ENCODE assay signal across 8 cellular contexts in genomic region chr16:30748634-30749445, GRCh38. TPM values are rescaled to one million over a fixed set of nuclear protein-coding genes. Genes with fewer than 3 reads are reported as not detected.
DNase-seq lines count a peak whose midpoint lies in the region; ATAC-seq and TF ChIP-seq lines count a peak whose summit lies in the region.

No MANE protein-coding gene starts in this region.

- H3K9me3 Mint-ChIP-seq in activated naive CD8-positive, alpha-beta T cell treated with anti-CD3 and anti-CD28 coated beads, Interleukin-2, amount 50 U/mL, for 24 hours = no peaks in the 10 kb centered on the region

- peak overlapping the region; percentile 76 for H3K27ac Mint-ChIP-seq in activated naive CD8-positive, alpha-beta T cell treated with anti-CD3 and anti-CD28 coated beads, Interleukin-2, amount 50 U/mL, for 24 hours

- H3K27me3 Mint-ChIP-seq in activated naive CD8-positive, alpha-beta T cell treated with anti-CD3 and anti-CD28 coated beads, Interleukin-2, amount 50 U/mL, for 24 hours = no peaks in the 10 kb centered on the region

- TF ChIP-seq CTCF in MM.1S (IDR thresholded peaks at IDR 0.05; ENCODE audit: low read length) (no peak), hepatocyte (IDR thresholded peaks at IDR 0.05; ENCODE audit: poor library complexity) (no peak), sigmoid colon (IDR thresholded peaks at IDR 0.05) (no peak)

- DNase-seq in MM.1S (peak; percentile 21), hepatocyte (ENCODE audit: low spot score) (peak; percentile 69), sigmoid colon (peak; percentile 83), middle frontal gyrus (ENCODE audit: extremely low spot score, low spot score) (no peak), DMS153 treated with DMSO at 0.1 percent for 48 hours (lab: John Stamatoyannopoulos, UW; ENCODE audit: unreplicated experiment) (no peak)
- peak; percentile 38 for DNase-seq in activated naive CD8-positive, alpha-beta T cell treated with anti-CD3 and anti-CD28 coated beads, Interleukin-2, amount 50 U/mL, for 24 hours

- peak overlapping the region; percentile 85 for H3K4me3 Mint-ChIP-seq in activated naive CD8-positive, alpha-beta T cell treated with anti-CD3 and anti-CD28 coated beads, Interleukin-2, amount 50 U/mL, for 24 hours

- H2AFZ ChIP-seq in MM.1S (ENCODE audit: low read length) = no peak overlapping the region
- no peak overlapping the region for H2AFZ ChIP-seq in hepatocyte

- H3K79me2 ChIP-seq in MM.1S (ENCODE audit: low read length) (peaks cover 24% of the 10 kb centered on the region), hepatocyte (peaks cover 17% of the 10 kb centered on the region)

- H3K4me3 ChIP-seq in BLaER1 treated with 17β-estradiol and CSF1 and Interleukin-3, amounts not matched to agents 10 nM and 100 nM = peak overlapping the region; percentile 57 to 83 (median 69)
- H3K4me3 ChIP-seq in MM.1S (ENCODE audit: low read length) (peak overlapping the region; percentile 68), hepatocyte (peak overlapping the region; percentile 35), sigmoid colon (peak overlapping the region; percentile 79 to 99 (median 93))

- WGBS in hepatocyte (ENCODE audit: low lambda C conversion rate, missing lambda C conversion rate) = 23% methylated on average over 22 of the region's 36 CpGs
- 13 to 17% methylated on average over 36 of the region's 36 CpGs for WGBS in sigmoid colon, 2 donors

- H3K36me3 Mint-ChIP-seq in activated naive CD8-positive, alpha-beta T cell treated with anti-CD3 and anti-CD28 coated beads, Interleukin-2, amount 50 U/mL, for 24 hours (ENCODE audit: low read depth) = peaks cover 14% of the 10 kb centered on the region

- peaks cover 11 to 26% (median 18%) of the 10 kb centered on the region in 10 experiments for H3K4me1 ChIP-seq in BLaER1 treated with 17β-estradiol and CSF1 and Interleukin-3, amounts not matched to agents 10 nM and 100 nM
- H3K4me1 ChIP-seq in MM.1S (ENCODE audit: low read length) (no peaks in the 10 kb centered on the region), hepatocyte (ENCODE audit: insufficient read depth) (peaks cover 4% of the 10 kb centered on the region), sigmoid colon (peaks cover 0 to 27% (median 15%) of the 10 kb centered on the region in 4 donors)

- no peaks in the 10 kb centered on the region for H3K27me3 ChIP-seq in BLaER1 treated with 17β-estradiol and CSF1 and Interleukin-3, amounts not matched to agents 10 nM and 100 nM
- H3K27me3 ChIP-seq in MM.1S (replicated peaks; ENCODE audit: insufficient read depth, low read length) = no peaks in the 10 kb centered on the region
- H3K27me3 ChIP-seq in hepatocyte = no peaks in the 10 kb centered on the region
- H3K27me3 ChIP-seq in sigmoid colon = no peaks in the 10 kb centered on the region

- peaks cover 22% of the 10 kb centered on the region for H3K4me1 Mint-ChIP-seq in activated naive CD8-positive, alpha-beta T cell treated with anti-CD3 and anti-CD28 coated beads, Interleukin-2, amount 50 U/mL, for 24 hours

- peak overlapping the region in 7 of 11 experiments; percentile 62 to 86 (median 77); a peak in 15 of 22 replicates for H3K27ac ChIP-seq in BLaER1 treated with 17β-estradiol and CSF1 and Interleukin-3, amounts not matched to agents 10 nM and 100 nM
- H3K27ac ChIP-seq in MM.1S (ENCODE audit: low read length) = no peak overlapping the region
- peak overlapping the region; percentile 20 for H3K27ac ChIP-seq in hepatocyte
- peak overlapping the region; percentile 78 to 92 (median 84) for H3K27ac ChIP-seq in sigmoid colon

- H3K9me3 ChIP-seq in BLaER1 treated with 17β-estradiol and CSF1 and Interleukin-3, amounts not matched to agents 10 nM and 100 nM (replicated peaks in 1 of 11) = no peaks in the 10 kb centered on the region
- H3K9me3 ChIP-seq in MM.1S (replicated peaks; ENCODE audit: insufficient read depth, low read length) = no peaks in the 10 kb centered on the region
- H3K9me3 ChIP-seq in hepatocyte (ENCODE audit: low read depth) = no peaks in the 10 kb centered on the region
- no peaks in the 10 kb centered on the region for H3K9me3 ChIP-seq in sigmoid colon

- H3K9me2 ChIP-seq in MM.1S (replicated peaks; ENCODE audit: insufficient read depth, low read length) (no peaks in the 10 kb centered on the region), hepatocyte (replicated peaks; ENCODE audit: insufficient read depth) (no peaks in the 10 kb centered on the region)

- peaks cover 12% of the 10 kb centered on the region for H3F3A ChIP-seq in MM.1S (ENCODE audit: insufficient read depth, low read length)

- peak overlapping the region; percentile 57 to 82 (median 77) for H3K9ac ChIP-seq in BLaER1 treated with 17β-estradiol and CSF1 and Interleukin-3, amounts not matched to agents 10 nM and 100 nM
- H3K9ac ChIP-seq in MM.1S (ENCODE audit: low read length) = peak overlapping the region; percentile 59; the same call in 1 of the 2 replicates

- TF ChIP-seq POLR2A in sigmoid colon (IDR thresholded peaks at IDR 0.05) = no peak

- peaks cover 41 to 70% (median 53%) of the 10 kb centered on the region in 11 experiments for H3K36me3 ChIP-seq in BLaER1 treated with 17β-estradiol and CSF1 and Interleukin-3, amounts not matched to agents 10 nM and 100 nM
- H3K36me3 ChIP-seq in MM.1S (replicated peaks; ENCODE audit: insufficient read depth, low read length) (no peaks in the 10 kb centered on the region), hepatocyte (replicated peaks; ENCODE audit: insufficient read depth, low read depth) (no peaks in the 10 kb centered on the region), sigmoid colon (peaks cover 0 to 48% (median 9%) of the 10 kb centered on the region in 4 donors)

- H4K20me1 ChIP-seq in BLaER1 treated with 17β-estradiol and CSF1 and Interleukin-3, amounts not matched to agents 10 nM and 100 nM = peaks cover 0 to 27% (median 6%) of the 10 kb centered on the region in 11 experiments; a peak in 9 of 22 replicates
- H4K20me1 ChIP-seq in MM.1S (ENCODE audit: insufficient read depth, low read length) = no peaks in the 10 kb centered on the region
- H4K20me1 ChIP-seq in hepatocyte (ENCODE audit: insufficient read depth, poor library complexity, severe bottlenecking) = no peaks in the 10 kb centered on the region

- H3K4me2 ChIP-seq in BLaER1 treated with 17β-estradiol and CSF1 and Interleukin-3, amounts not matched to agents 10 nM and 100 nM = peak overlapping the region; percentile 57 to 87 (median 74)
- H3K4me2 ChIP-seq in MM.1S (ENCODE audit: low read depth, low read length) (peak overlapping the region; percentile 33; the same call in 1 of the 2 replicates), hepatocyte (peak overlapping the region; percentile 72)

- no peak for TF ChIP-seq EP300 in sigmoid colon (IDR thresholded peaks at IDR 0.05)

- ATAC-seq in GM19324 (IDR thresholded peaks at IDR 0.05; ENCODE audit: low FRiP score, unreplicated experiment) = peak; percentile 9
- ATAC-seq in activated naive CD8-positive, alpha-beta T cell treated with anti-CD3 and anti-CD28 coated beads, Interleukin-2, amount 50 U/mL, for 24 hours = peak; percentile 12

- intact Hi-C loops in sigmoid colon (cut with DNase I) = loop anchor here (2.0 to 5.0 kb wide), 2 partner anchors 14 to 52 kb away; partner anchors contain the start of genes CFAP119, RNF40 and SRCAP

RNA-seq across cellular contexts. Expression of gene PHKG2, which starts 0.6 kb away (rescaled TPM):
- 27.5 and 28.0 TPM in 2 replicates for total RNA-seq in hepatocyte
- 39.5 and 45.6 TPM in 2 replicates for polyA plus RNA-seq in hepatocyte
- 10 to 100 TPM; 20.1 to 28.5 (median 23.7) TPM for total RNA-seq in sigmoid colon
- polyA plus RNA-seq in sigmoid colon = 10 to 100 TPM; 19.2 to 45.0 (median 23.8) TPM

RNA-seq across cellular contexts. Expression of gene CFAP119, which starts 13.0 kb away (rescaled TPM):
- 1.3 and 5.0 TPM in 2 replicates for total RNA-seq in hepatocyte
- polyA plus RNA-seq in hepatocyte = 4.2 and 6.1 TPM in 2 replicates
- total RNA-seq in sigmoid colon = 1 to 10 TPM in 3 of 4 donors, under 1 TPM in 1; 0.82 to 2.8 (median 1.7) TPM
- polyA plus RNA-seq in sigmoid colon = 10 to 100 TPM in 1 of 3 donors, 1 to 10 TPM in 1, not detected in 1; 3.7 to 11.9 TPM

RNA-seq across cellular contexts. Expression of gene RNF40, which starts 13.3 kb away (rescaled TPM):
- total RNA-seq in hepatocyte (63.5 and 75.3 TPM in 2 replicates), sigmoid colon (10 to 100 TPM; 48.1 to 53.9 (median 49.6) TPM)
- polyA plus RNA-seq in hepatocyte (70.4 and 75.6 TPM in 2 replicates), sigmoid colon (10 to 100 TPM; 34.8 to 79.3 (median 48.6) TPM)

RNA-seq across cellular contexts. Expression of gene ZNF629, which starts 38.2 kb away (rescaled TPM):
- total RNA-seq in hepatocyte = 12.2 and 15.6 TPM in 2 replicates
- 7.7 and 8.7 TPM in 2 replicates for polyA plus RNA-seq in hepatocyte
- total RNA-seq in sigmoid colon = 10 to 100 TPM in 2 of 4 donors, 1 to 10 TPM in 2; 8.4 to 12.1 (median 10.3) TPM
- 1 to 10 TPM; 3.0 to 6.9 (median 3.5) TPM for polyA plus RNA-seq in sigmoid colon

RNA-seq across cellular contexts. Expression of gene SRCAP, which starts 49.9 kb away (rescaled TPM):
- total RNA-seq in hepatocyte = 9.6 and 15.3 TPM in 2 replicates
- polyA plus RNA-seq in hepatocyte = 29.3 and 33.6 TPM in 2 replicates
- 10 to 100 TPM; 13.2 to 39.1 (median 23.4) TPM for total RNA-seq in sigmoid colon
- 10 to 100 TPM in 1 of 3 donors, 1 to 10 TPM in 2; 2.4 to 37.3 (median 9.0) TPM for polyA plus RNA-seq in sigmoid colon

Comparison
In these comparisons a context has a peak if more than half of its experiments do, and no peak if none do; other contexts are left out.
1. H3K4me3 ChIP-seq: peak in every context shown above with its lines; median percentile 93 in sigmoid colon; 69 in BLaER1 treated with 17β-estradiol and CSF1 and Interleukin-3, amounts not matched to agents 10 nM and 100 nM; 68 in MM.1S; 35 in hepatocyte.
2. DNase-seq: peak in MM.1S (single experiment), activated naive CD8-positive, alpha-beta T cell treated with anti-CD3 and anti-CD28 coated beads, Interleukin-2, amount 50 U/mL, for 24 hours (single experiment), hepatocyte (single experiment) and sigmoid colon (single experiment); none in middle frontal gyrus (single experiment) and DMS153 treated with DMSO at 0.1 percent for 48 hours (single experiment).
3. Peak in every context shown above with its lines, with median percentiles within 50 percentile points of each other: H3K4me2 ChIP-seq.